In genomic region chr7:129448608-129449007, GRCh38 we compare ENCODE assay signal across 1 cellular context. TPM values are rescaled to one million over a fixed set of nuclear protein-coding genes. Genes with fewer than 3 reads are reported as not detected.
"Had no signal": no experiment of that assay in that cellular context is flagged by ENCODE, and none has a peak within 500 bp of the region (broad histone marks: within the 10 kb centered on the region; RNA-seq: fewer than 3 reads in every experiment).

No MANE protein-coding gene starts in this region.

RNA-seq across cellular contexts. Expression of gene SMKR1, which starts 53.7 kb away (rescaled TPM):
- total RNA-seq: G401 had no signal
